In the genomic region with DNA sequence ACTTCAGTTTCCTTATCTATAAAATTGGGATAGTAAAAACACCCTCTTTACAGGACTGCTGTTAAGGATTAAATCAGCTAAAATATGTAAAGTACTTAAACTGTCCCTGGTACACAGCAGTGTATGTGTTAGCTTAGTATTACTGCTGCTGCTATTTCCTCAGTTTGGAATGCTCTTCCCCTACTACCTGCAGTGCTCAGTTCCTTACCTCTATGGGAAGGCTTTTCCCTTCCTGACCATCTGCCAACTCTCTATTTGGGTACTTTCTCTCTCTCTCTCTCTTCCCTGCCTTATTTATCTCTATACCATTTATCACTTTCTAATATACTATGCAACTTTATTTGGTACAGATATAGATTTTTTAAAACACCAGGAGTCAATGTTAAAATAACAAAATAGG, we compare ENCODE assay signal across 16 cellular contexts. TPM values are rescaled to one million over a fixed set of nuclear protein-coding genes. Genes with fewer than 3 reads are reported as not detected.
A peak's percentile ranks its signal among the peaks of the same experiment; 100 is the strongest.
DNase-seq lines count a peak whose midpoint lies in the region; ATAC-seq and TF ChIP-seq lines count a peak whose summit lies in the region.
"Had no signal": no experiment of that assay in that cellular context is flagged by ENCODE, and none has a peak within 500 bp of the region (broad histone marks: within the 10 kb centered on the region; RNA-seq: fewer than 3 reads in every experiment).

No MANE protein-coding gene starts in this region.

- intact Hi-C loops in MCF 10A (cut with micrococcal nuclease): no loop called here
- intact Hi-C loops in mammary epithelial cell (cut with micrococcal nuclease): no loop called here

- POLR2A ChIA-PET in MCF 10A (lab: Yijun Ruan, JAX): interaction anchor here (0.5 to 1.2 kb wide), 6 partner anchors 18 to 720 kb away, joined by 3 to 4 read pairs (median 3); a partner anchor contains a TSS

- in situ Hi-C loops in mammary epithelial cell (cut with MboI; ENCODE audit: low sequenced_read_pairs in 2 of 2): no loop called here

- no peaks in the 10 kb centered on the region for H3K27me3 Mint-ChIP-seq in MCF 10A (ENCODE audit: insufficient read depth, unreplicated experiment)
- no peaks in the 10 kb centered on the region for H3K27me3 Mint-ChIP-seq in HFFc6 (ENCODE audit: insufficient read depth)
- no peaks in the 10 kb centered on the region for H3K27me3 Mint-ChIP-seq in central memory CD8-positive, alpha-beta T cell
- no peaks in the 10 kb centered on the region for H3K27me3 Mint-ChIP-seq in progenitor cell of endocrine pancreas
- H3K27me3 Mint-ChIP-seq: CD4-positive, CD25-positive, alpha-beta regulatory T cell had no signal

- H3K27ac ChIP-seq in mammary epithelial cell (ENCODE audit: insufficient read depth, low read depth, low read length) (no peak overlapping the region), hepatocyte (no peak overlapping the region)
- H3K27ac ChIP-seq: RWPE1 had no signal

- peaks cover 16% of the 10 kb centered on the region for H4K20me1 ChIP-seq in mammary epithelial cell (ENCODE audit: insufficient read depth, low read length)
- H4K20me1 ChIP-seq in hepatocyte (ENCODE audit: insufficient read depth, poor library complexity, severe bottlenecking): peaks cover 68% of the 10 kb centered on the region

- peak overlapping the region; percentile 67 for H3K27ac Mint-ChIP-seq in MCF 10A (ENCODE audit: low read depth, unreplicated experiment)
- H3K27ac Mint-ChIP-seq in HFFc6: peak overlapping the region; percentile 54; the same call in 1 of the 2 replicates
- H3K27ac Mint-ChIP-seq in central memory CD8-positive, alpha-beta T cell (ENCODE audit: low read depth): peak overlapping the region; percentile 56
- H3K27ac Mint-ChIP-seq in progenitor cell of endocrine pancreas: peak overlapping the region; percentile 1

- H3K4me1 ChIP-seq in mammary epithelial cell (ENCODE audit: insufficient read depth, low read length) (no peaks in the 10 kb centered on the region), hepatocyte (ENCODE audit: insufficient read depth) (no peaks in the 10 kb centered on the region)

- CTCF ChIA-PET in MCF 10A (lab: Yijun Ruan, JAX): interaction anchor here (0.7 to 1.6 kb wide), 4 partner anchors 10 to 883 kb away, joined by 3 to 6 read pairs (median 4); no protein-coding TSS in a partner anchor
- CTCF ChIA-PET in mammary epithelial cell (lab: Charles Lee; ENCODE audit: low non-redundant PET): no interaction called here

- H3K9me3 Mint-ChIP-seq in MCF 10A (ENCODE audit: unreplicated experiment) (no peaks in the 10 kb centered on the region), HFFc6 (no peaks in the 10 kb centered on the region), progenitor cell of endocrine pancreas (ENCODE audit: low read depth) (no peaks in the 10 kb centered on the region)
- no peaks in the 10 kb centered on the region for H3K9me3 Mint-ChIP-seq in central memory CD8-positive, alpha-beta T cell
- H3K9me3 Mint-ChIP-seq: CD4-positive, CD25-positive, alpha-beta regulatory T cell had no signal

- H3K9me3 ChIP-seq in mammary epithelial cell (replicated peaks; ENCODE audit: insufficient read depth, low read length): no peaks in the 10 kb centered on the region
- no peaks in the 10 kb centered on the region for H3K9me3 ChIP-seq in hepatocyte (ENCODE audit: low read depth)

- DNase-seq in MCF 10A (ENCODE audit: unreplicated experiment): no peak
- DNase-seq in mammary epithelial cell: no peak
- no peak for DNase-seq in HFFc6
- no peak for DNase-seq in central memory CD8-positive, alpha-beta T cell (ENCODE audit: low spot score in 2 of 2)
- DNase-seq in progenitor cell of endocrine pancreas (ENCODE audit: low spot score, unreplicated experiment): no peak
- no peak for DNase-seq in activated CD4-positive, alpha-beta T cell treated with anti-CD3 and anti-CD28 coated beads, Interleukin-2, amount 50 U/mL, for 4 hours
- DNase-seq in hepatocyte (ENCODE audit: low spot score): no peak
- DNase-seq: AML-193; CD4-positive, CD25-positive, alpha-beta regulatory T cell; DMS79 treated with DMSO at 0.1 percent for 48 hours; GDM1; Kasumi-1; NCI-H1417; NCI-H2029 had no signal

- dilution Hi-C loops in mammary epithelial cell (cut with HindIII; ENCODE audit: low sequenced_read_pairs): no loop called here

- H3K9ac ChIP-seq in mammary epithelial cell (ENCODE audit: insufficient read depth, low read length): no peak overlapping the region

- H3K4me3 Mint-ChIP-seq in MCF 10A (ENCODE audit: unreplicated experiment) (no peak overlapping the region), HFFc6 (no peak overlapping the region), progenitor cell of endocrine pancreas (ENCODE audit: low read depth) (no peak overlapping the region)
- H3K4me3 Mint-ChIP-seq in central memory CD8-positive, alpha-beta T cell: no peak overlapping the region

- H3K27me3 ChIP-seq in mammary epithelial cell (ENCODE audit: insufficient read depth, low read length): no peaks in the 10 kb centered on the region
- H3K27me3 ChIP-seq in hepatocyte: no peaks in the 10 kb centered on the region

- peaks cover 35% of the 10 kb centered on the region for H3K4me1 Mint-ChIP-seq in MCF 10A (ENCODE audit: insufficient read depth, unreplicated experiment)
- peaks cover 47% of the 10 kb centered on the region for H3K4me1 Mint-ChIP-seq in HFFc6 (ENCODE audit: low read depth)
- peaks cover 40% of the 10 kb centered on the region for H3K4me1 Mint-ChIP-seq in central memory CD8-positive, alpha-beta T cell
- H3K4me1 Mint-ChIP-seq in progenitor cell of endocrine pancreas (ENCODE audit: low read depth): peaks cover 14% of the 10 kb centered on the region

- H3K79me2 ChIP-seq in mammary epithelial cell (ENCODE audit: insufficient read depth, low read length): peaks cover 90% of the 10 kb centered on the region
- H3K79me2 ChIP-seq in hepatocyte: peaks cover 89% of the 10 kb centered on the region

- ATAC-seq in central memory CD8-positive, alpha-beta T cell (replicated peaks; ENCODE audit: extremely low read depth, poor library complexity, severe bottlenecking): no peak
- ATAC-seq in GM21723 (IDR thresholded peaks at IDR 0.05; ENCODE audit: unreplicated experiment): no peak

- H3K4me3 ChIP-seq in mammary epithelial cell (replicated peaks in 1 of 3; ENCODE audit: insufficient read depth in 1 of 3, low read depth in 2 of 3, low read length in 3 of 3) (no peak overlapping the region), hepatocyte (no peak overlapping the region)

- no peaks in the 10 kb centered on the region for H3K9me2 ChIP-seq in hepatocyte (replicated peaks; ENCODE audit: insufficient read depth)

- H2AFZ ChIP-seq in mammary epithelial cell (ENCODE audit: low read depth, low read length) (no peak overlapping the region), hepatocyte (no peak overlapping the region)

- H3K36me3 Mint-ChIP-seq in MCF 10A (ENCODE audit: insufficient read depth, unreplicated experiment) (peaks cover 18% of the 10 kb centered on the region), HFFc6 (ENCODE audit: low read depth) (no peaks in the 10 kb centered on the region), progenitor cell of endocrine pancreas (ENCODE audit: insufficient read depth) (no peaks in the 10 kb centered on the region)
- peaks cover 13% of the 10 kb centered on the region for H3K36me3 Mint-ChIP-seq in central memory CD8-positive, alpha-beta T cell (ENCODE audit: insufficient read depth)
- H3K36me3 Mint-ChIP-seq: CD4-positive, CD25-positive, alpha-beta regulatory T cell had no signal

- H3K4me2 ChIP-seq in mammary epithelial cell (ENCODE audit: insufficient read depth, low read depth, low read length) (no peak overlapping the region), hepatocyte (no peak overlapping the region)

- TF ChIP-seq CTCF in MCF 10A (IDR thresholded peaks at IDR 0.05; ENCODE audit: unreplicated experiment) (no peak), mammary epithelial cell (conservative IDR thresholded peaks at IDR 0.05 in 1 of 2, IDR thresholded peaks at IDR 0.05 in 1 of 2; ENCODE audit: extremely low read depth in 1 of 2, insufficient read depth in 1 of 2, low read depth in 1 of 2, low read length in 2 of 2) (no peak), HFFc6 (IDR thresholded peaks at IDR 0.05) (no peak), progenitor cell of endocrine pancreas (IDR thresholded peaks at IDR 0.05; ENCODE audit: unreplicated experiment) (no peak), hepatocyte (IDR thresholded peaks at IDR 0.05; ENCODE audit: poor library complexity) (no peak)

- BruUV-seq in MCF 10A (replicated peaks; lab: Mats Ljungman, UMichigan) (no TSS peak), mammary epithelial cell (replicated peaks; lab: Mats Ljungman, UMichigan) (no TSS peak)

- peaks cover 10% of the 10 kb centered on the region for H3K36me3 ChIP-seq in mammary epithelial cell (ENCODE audit: insufficient read depth, low read length)
- no peaks in the 10 kb centered on the region for H3K36me3 ChIP-seq in hepatocyte (replicated peaks; ENCODE audit: insufficient read depth, low read depth)

RNA-seq across cellular contexts. Expression of a gene that starts 26.5 kb away (rescaled TPM):
- total RNA-seq in MCF 10A (2022) (85.9 and 127 TPM in 2 replicates), mammary epithelial cell (100 to 1,000 TPM in 1 of 2 donors, 10 to 100 TPM in 1; 54.0 to 104 TPM), progenitor cell of endocrine pancreas (56.5 and 59.1 TPM in 2 replicates), hepatocyte (22.3 and 26.6 TPM in 2 replicates)
- polyA plus RNA-seq in mammary epithelial cell (22.2 TPM), hepatocyte (6.8 and 13.0 TPM in 2 replicates)
- 40.3 TPM for polyA minus RNA-seq in mammary epithelial cell
- 100 to 1,000 TPM in 2 of 6 experiments, 10 to 100 TPM in 4; 72.4 to 113 (median 99.0) TPM for total RNA-seq in HFFc6 (2021; fragmentation: NEBNext Ultra II Directional; extraction: Animal tissue kit (Norgen Biotek cat#: 25700))

Comparison
In these comparisons a context has a peak if more than half of its experiments do, and no peak if none do; other contexts are left out.
1. H3K27ac Mint-ChIP-seq: peak in every context shown above with its lines; median percentile 67 in MCF 10A; 56 in central memory CD8-positive, alpha-beta T cell; 54 in HFFc6; 1 in progenitor cell of endocrine pancreas.